In the genomic region with DNA sequence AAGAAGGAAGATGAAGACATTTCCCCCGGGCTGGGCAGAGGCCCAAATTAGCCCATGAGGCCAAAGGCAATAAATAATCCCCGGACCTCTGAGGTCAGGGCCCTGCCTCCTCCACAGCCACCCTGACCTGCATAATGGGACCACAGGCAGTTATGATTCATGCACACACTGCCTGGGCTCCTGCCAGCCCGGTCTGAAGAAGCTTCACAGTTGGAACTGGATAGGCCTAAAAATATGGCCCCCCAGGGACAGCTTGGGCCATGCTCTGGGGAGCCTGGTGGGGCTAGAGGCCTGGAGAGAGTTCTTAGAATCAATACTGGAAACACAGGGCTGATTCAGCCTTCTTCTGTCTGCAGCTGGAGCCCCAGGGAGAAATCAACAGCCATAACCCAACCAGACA, we compare ENCODE assay signal across 15 cellular contexts.
DNase-seq lines count a peak whose midpoint lies in the region; FAIRE-seq lines count a peak whose summit lies in the region.
"Had no signal": no experiment of that assay in that cellular context is flagged by ENCODE, and none has a peak within 500 bp of the region (broad histone marks: within the 10 kb centered on the region; RNA-seq: fewer than 3 reads in every experiment).

No MANE protein-coding gene starts in this region.

- peak; percentile 12 for FAIRE-seq in endometrium (lab: Jason Lieb, UNC)
- FAIRE-seq: GM12878 had no signal

- no peaks in the 10 kb centered on the region for H3K27me3 ChIP-seq in HAP-1 (ENCODE audit: low read depth)
- H3K27me3 ChIP-seq: testis had no signal

- H3K36me3 ChIP-seq in HAP-1 (replicated peaks), result no peaks in the 10 kb centered on the region

- no peaks in the 10 kb centered on the region for H3K4me1 ChIP-seq in HAP-1
- H3K4me1 ChIP-seq: testis had no signal

- no peaks in the 10 kb centered on the region for H3K9me3 ChIP-seq in HAP-1
- H3K9me3 ChIP-seq: testis had no signal

- in situ Hi-C loops in HAP-1 (cut with MboI; ENCODE audit: low sequenced_read_pairs), result no loop called here

- intact Hi-C loops in posterior vena cava (cut with DNase I) (no loop called here), head of caudate nucleus (cut with DNase I) (no loop called here)

- DNase-seq in EH (ENCODE audit: low read depth) (peak; percentile 92), NCI-H226 (peak; percentile 4), posterior vena cava (ENCODE audit: low spot score) (peak; percentile 83), head of caudate nucleus (no peak), HAP-1 (ENCODE audit: low spot score in 2 of 2) (no peak)
- no peak for DNase-seq in stimulated activated CD4-positive, alpha-beta T cell treated with anti-CD3 and anti-CD28 coated beads, Interleukin-4, amount 100 ng/mL, for 1 hour
- no peak for DNase-seq in central memory CD4-positive, alpha-beta T cell
- DNase-seq: activated CD8-positive, alpha-beta memory T cell treated with anti-CD3 and anti-CD28 coated beads, Interleukin-2, amount 50 U/mL, for 4 hours; amygdala; Kasumi-1; NCI-H2227 treated with DMSO at 0.1 percent for 48 hours; right cardiac atrium; testis had no signal

- no peak overlapping the region for H3K4me3 ChIP-seq in HAP-1
- H3K4me3 ChIP-seq: GM12878, testis had no signal

Comparison
In these comparisons a context has a peak if more than half of its experiments do, and no peak if none do; other contexts are left out.
1. DNase-seq: peak in EH (single experiment), NCI-H226 (single experiment) and posterior vena cava (single experiment); none in head of caudate nucleus (0 of 42), stimulated activated CD4-positive, alpha-beta T cell treated with anti-CD3 and anti-CD28 coated beads, Interleukin-4, amount 100 ng/mL, for 1 hour (single experiment), central memory CD4-positive, alpha-beta T cell (single experiment) and HAP-1 (0 of 2).